ENCODE assay signal across 1 cellular context in genomic region chr6:20778460-20778859, GRCh38.
TF ChIP-seq lines count a peak whose summit lies in the region.

No MANE protein-coding gene starts in this region.

TF ChIP-seq in GM23338, 12 proteins besides CTCF, POLR2A, EP300 and RAD21 (continued from another document):
- TF ChIP-seq ZNF462 (CRISPR knock-in tag; IDR thresholded peaks at IDR 0.05) (no peak), CREB1 (CRISPR knock-in tag; IDR thresholded peaks at IDR 0.05; ENCODE audit: low read depth) (no peak)
